Comparison of ENCODE assay signal across 24 cellular contexts in genomic region chr7:4014649-4015048, GRCh38.
"Had no signal": no experiment of that assay in that cellular context is flagged by ENCODE, and none has a peak within 500 bp of the region (broad histone marks: within the 10 kb centered on the region; RNA-seq: fewer than 3 reads in every experiment).

No MANE protein-coding gene starts in this region.

- H3K27me3 ChIP-seq: brain microvascular endothelial cell had no signal

- H3K36me3 Mint-ChIP-seq: activated naive CD8-positive, alpha-beta T cell; T-cell had no signal

- H3K36me3 ChIP-seq: brain microvascular endothelial cell had no signal

- DNase-seq: activated B cell treated with CpG ODN at 0.5 μM for 24 hours; activated CD4-positive, alpha-beta T cell treated with anti-CD3 and anti-CD28 coated beads for 1 hour; activated CD4-positive, alpha-beta T cell treated with anti-CD3 and anti-CD28 coated beads, Interleukin-2, amount 10 ng/mL, durations not matched to agents 24 days and 14 days; activated CD4-positive, alpha-beta T cell treated with anti-CD3 and anti-CD28 coated beads, Interleukin-2, amount 50 U/mL, for 48 hours; activated effector memory CD4-positive, alpha-beta T cell treated with anti-CD3 and anti-CD28 coated beads, Interleukin-2, amount 50 U/mL, for 16 hours; activated naive CD4-positive, alpha-beta T cell treated with Interleukin-2 at 50 U/mL for 16 hours; activated T-cell treated with anti-CD3 and anti-CD28 coated beads, Interleukin-2, amount 50 U/mL, for 4 hours; brain microvascular endothelial cell; Kasumi-1; KBM-7; NCI-H1930; NCI-H2107; NCI-H510A; NCI-H526 treated with DMSO at 0.1 percent for 48 hours; NK-92 treated with Interleukin-12 subunit alpha and Interleukin-12 subunit beta, amount 100 ng/mL, for 24 hours; OCI-M1; RPMI8226; T-cell; T-helper 2 cell; T1000 had no signal

- H3K27ac ChIP-seq: brain microvascular endothelial cell, SK-N-MC had no signal

- H3K4me3 Mint-ChIP-seq: activated B cell treated with CpG ODN at 0.5 μM for 24 hours; activated CD4-positive, alpha-beta T cell treated with anti-CD3 and anti-CD28 coated beads, Interleukin-2, amount 10 ng/mL, durations not matched to agents 24 days and 14 days; activated naive CD8-positive, alpha-beta T cell; activated T-cell treated with anti-CD3 and anti-CD28 coated beads, Interleukin-2, amount 50 U/mL, for 4 hours; T-cell had no signal

- H3K4me1 Mint-ChIP-seq: activated B cell treated with CpG ODN at 0.5 μM for 24 hours; activated CD4-positive, alpha-beta T cell treated with anti-CD3 and anti-CD28 coated beads, Interleukin-2, amount 10 ng/mL, durations not matched to agents 24 days and 14 days; T-cell had no signal

- H3K4me3 ChIP-seq: SK-N-MC had no signal

- H3K27ac Mint-ChIP-seq: activated B cell treated with CpG ODN at 0.5 μM for 24 hours; activated CD4-positive, alpha-beta T cell treated with anti-CD3 and anti-CD28 coated beads, Interleukin-2, amount 10 ng/mL, durations not matched to agents 24 days and 14 days; activated naive CD8-positive, alpha-beta T cell; T-cell had no signal

- ATAC-seq: activated T-cell treated with anti-CD3 and anti-CD28 coated beads, Interleukin-2, amount 50 U/mL, for 4 hours; Panc1; Right ventricle myocardium inferior; T-cell had no signal

- H3K27me3 Mint-ChIP-seq: activated CD4-positive, alpha-beta T cell treated with anti-CD3 and anti-CD28 coated beads, Interleukin-2, amount 10 ng/mL, durations not matched to agents 24 days and 14 days had no signal
